ENCODE assay signal across 26 cellular contexts in the genomic region with DNA sequence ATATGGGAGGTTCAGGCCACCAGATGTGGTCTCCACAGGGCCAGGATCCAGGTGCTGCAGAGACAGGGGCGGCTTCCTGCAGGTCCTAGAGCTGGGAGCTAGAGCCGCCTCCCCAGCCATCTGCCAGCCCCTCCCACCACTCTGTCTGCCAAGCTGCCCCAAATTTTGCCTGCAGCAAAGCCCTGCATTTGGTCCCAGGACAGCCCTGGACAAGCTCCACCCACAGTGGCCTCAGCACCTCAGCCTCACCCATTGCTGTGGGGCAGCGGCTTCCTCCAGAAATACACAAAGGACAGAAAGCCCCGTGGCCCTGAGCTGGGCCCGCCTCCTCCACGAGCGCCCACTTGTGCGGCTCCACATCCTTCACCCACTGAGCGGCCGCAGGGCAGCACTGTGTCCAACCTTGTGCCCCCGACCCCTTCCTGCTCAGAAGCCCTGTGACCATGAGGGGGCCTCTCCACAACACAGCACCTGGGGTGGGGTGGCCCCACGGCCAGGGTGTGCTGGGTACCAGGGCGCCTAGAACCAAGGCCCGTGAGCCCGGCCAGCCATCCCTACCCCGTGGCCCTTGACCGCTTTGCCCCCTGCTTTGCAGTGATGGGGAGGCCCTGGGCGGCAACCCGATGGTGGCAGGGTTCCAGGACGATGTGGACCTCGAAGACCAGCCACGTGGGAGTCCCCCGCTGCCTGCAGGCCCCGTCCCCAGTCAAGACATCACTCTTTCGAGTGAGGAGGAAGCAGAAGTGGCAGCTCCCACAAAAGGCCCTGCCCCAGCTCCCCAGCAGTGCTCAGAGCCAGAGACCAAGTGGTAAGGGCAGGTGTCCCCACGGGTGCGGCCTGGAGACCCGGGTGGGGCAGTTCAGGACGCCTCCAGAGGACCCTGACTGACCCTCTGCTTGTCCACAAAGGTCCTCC.
"Had no signal": no experiment of that assay in that cellular context is flagged by ENCODE, and none has a peak within 500 bp of the region (broad histone marks: within the 10 kb centered on the region; RNA-seq: fewer than 3 reads in every experiment).

No MANE protein-coding gene starts in this region.

- H3K9me3 ChIP-seq: adrenal gland, ascending aorta, lower lobe of right lung, mucosa of descending colon, thoracic aorta, upper lobe of right lung had no signal

- FAIRE-seq: colon, kidney had no signal

- H3K27ac ChIP-seq: adrenal gland, ascending aorta, brain microvascular endothelial cell, lower lobe of right lung, thoracic aorta, upper lobe of right lung had no signal

- DNase-seq: activated CD4-positive, alpha-beta memory T cell treated with anti-CD3 and anti-CD28 coated beads, Interleukin-2, amount 10 ng/mL, durations not matched to agents 7 days and 5 days; activated CD4-positive, alpha-beta T cell treated with anti-CD3 and anti-CD28 coated beads, Interleukin-2, amount 10 ng/mL, durations not matched to agents 24 days and 14 days; adrenal gland; brain microvascular endothelial cell; central memory CD4-positive, alpha-beta T cell; effector memory CD4-positive, alpha-beta T cell; foreskin melanocyte; lower lobe of right lung; mesendoderm; retina; stimulated activated CD4-positive, alpha-beta T cell treated with anti-CD3 and anti-CD28 coated beads, Interleukin-2, amount 100 ng/mL, for 48 hours; stimulated activated CD8-positive, alpha-beta memory T cell treated with anti-CD3 and anti-CD28 coated beads, Interleukin-4, amount 100 ng/mL, for 48 hours; stimulated activated naive CD4-positive, alpha-beta T cell; T1000; upper lobe of right lung had no signal

- H3K4me1 Mint-ChIP-seq: activated T-helper 17 cell treated with anti-CD3 and anti-CD28 coated beads, Interleukin-2, amount 50 U/mL, for 72 hours had no signal

- H3K27me3 Mint-ChIP-seq: activated CD4-positive, alpha-beta memory T cell treated with anti-CD3 and anti-CD28 coated beads, Interleukin-2, amount 10 ng/mL, durations not matched to agents 7 days and 5 days; activated CD4-positive, alpha-beta T cell treated with anti-CD3 and anti-CD28 coated beads, Interleukin-2, amount 10 ng/mL, durations not matched to agents 24 days and 14 days; activated T-helper 17 cell treated with anti-CD3 and anti-CD28 coated beads, Interleukin-2, amount 50 U/mL, for 72 hours; progenitor cell of endocrine pancreas had no signal

- H3K27me3 ChIP-seq: adrenal gland, brain microvascular endothelial cell had no signal

- H3K9me3 Mint-ChIP-seq: activated CD4-positive, alpha-beta memory T cell treated with anti-CD3 and anti-CD28 coated beads, Interleukin-2, amount 10 ng/mL, durations not matched to agents 7 days and 5 days; activated CD4-positive, alpha-beta T cell treated with anti-CD3 and anti-CD28 coated beads, Interleukin-2, amount 10 ng/mL, durations not matched to agents 24 days and 14 days; activated naive CD4-positive, alpha-beta T cell treated with anti-CD3 and anti-CD28 coated beads, Interleukin-2, amount 50 U/mL, for 72 hours; activated T-helper 17 cell treated with anti-CD3 and anti-CD28 coated beads, Interleukin-2, amount 50 U/mL, for 72 hours; T-helper 1 cell treated with Interleukin-12 subunit alpha and Interleukin-12 subunit beta and Interleukin-4 antibody, amounts not matched to agents 30 μg/mL and 1 μg/mL, for 36 hours had no signal

- H3K4me3 Mint-ChIP-seq: activated CD4-positive, alpha-beta memory T cell treated with anti-CD3 and anti-CD28 coated beads, Interleukin-2, amount 10 ng/mL, durations not matched to agents 7 days and 5 days; activated CD4-positive, alpha-beta T cell treated with anti-CD3 and anti-CD28 coated beads, Interleukin-2, amount 10 ng/mL, durations not matched to agents 24 days and 14 days; activated T-helper 17 cell treated with anti-CD3 and anti-CD28 coated beads, Interleukin-2, amount 50 U/mL, for 72 hours; T-helper 1 cell treated with Interleukin-12 subunit alpha and Interleukin-12 subunit beta and Interleukin-4 antibody, amounts not matched to agents 30 μg/mL and 1 μg/mL, for 36 hours had no signal

- H3K4me3 ChIP-seq: adrenal gland, ascending aorta, lower lobe of right lung, mucosa of descending colon, thoracic aorta, upper lobe of right lung had no signal

- H3K27ac Mint-ChIP-seq: activated CD4-positive, alpha-beta memory T cell treated with anti-CD3 and anti-CD28 coated beads, Interleukin-2, amount 10 ng/mL, durations not matched to agents 7 days and 5 days; activated CD4-positive, alpha-beta T cell treated with anti-CD3 and anti-CD28 coated beads, Interleukin-2, amount 10 ng/mL, durations not matched to agents 24 days and 14 days; activated naive CD4-positive, alpha-beta T cell treated with anti-CD3 and anti-CD28 coated beads, Interleukin-2, amount 50 U/mL, for 72 hours; activated T-helper 17 cell treated with anti-CD3 and anti-CD28 coated beads, Interleukin-2, amount 50 U/mL, for 72 hours; progenitor cell of endocrine pancreas; T-helper 1 cell treated with Interleukin-12 subunit alpha and Interleukin-12 subunit beta and Interleukin-4 antibody, amounts not matched to agents 30 μg/mL and 1 μg/mL, for 36 hours had no signal

- ATAC-seq: activated naive CD4-positive, alpha-beta T cell treated with anti-CD3 and anti-CD28 coated beads, Interleukin-2, amount 50 U/mL, for 72 hours; activated T-helper 17 cell treated with anti-CD3 and anti-CD28 coated beads, Interleukin-2, amount 50 U/mL, for 72 hours; esophagus mucosa; left lobe of liver; lower lobe of right lung; mucosa of descending colon; upper lobe of right lung had no signal
